ENCODE assay signal across 25 cellular contexts in genomic region chr11:77345621-77346020, GRCh38. TPM values are rescaled to one million over a fixed set of nuclear protein-coding genes. Genes with fewer than 3 reads are reported as not detected.
A peak's percentile ranks its signal among the peaks of the same experiment; 100 is the strongest.
DNase-seq lines count a peak whose midpoint lies in the region; ATAC-seq and TF ChIP-seq lines count a peak whose summit lies in the region.
"Had no signal": no experiment of that assay in that cellular context is flagged by ENCODE, and none has a peak within 500 bp of the region (broad histone marks: within the 10 kb centered on the region; RNA-seq: fewer than 3 reads in every experiment).

No MANE protein-coding gene starts in this region.

- H3K36me3 ChIP-seq in MG63 = no peaks in the 10 kb centered on the region
- H3K36me3 ChIP-seq: neural progenitor cell had no signal

- H3K9me3 ChIP-seq in MG63 = no peaks in the 10 kb centered on the region
- H3K9me3 ChIP-seq: left lung, testis had no signal

- DNase-seq in AG20443 (ENCODE audit: low spot score) (peak; percentile 38), MG63 (peak; percentile 54), choroid plexus epithelial cell (ENCODE audit: low read depth) (peak; percentile 23), non-pigmented ciliary epithelial cell (ENCODE audit: low read depth) (peak; percentile 48), NCI-H2171 (lab: John Stamatoyannopoulos, UW) (no peak)
- DNase-seq in activated CD4-positive, alpha-beta T cell treated with anti-CD3 and anti-CD28 coated beads, Interleukin-2, amount 50 U/mL, for 4 hours = no peak
- DNase-seq in stimulated activated CD4-positive, alpha-beta T cell treated with anti-CD3 and anti-CD28 coated beads, Interleukin-4, amount 100 ng/mL, for 24 hours = no peak
- DNase-seq: activated CD4-positive, CD25-positive, alpha-beta regulatory T cell treated with anti-CD3 and anti-CD28 coated beads, Interleukin-2, amount 50 U/mL, for 72 hours; activated naive CD8-positive, alpha-beta T cell treated with anti-CD3 and anti-CD28 coated beads, Interleukin-2, amount 10 ng/mL, durations not matched to agents 7 days and 5 days; AML-193; glutamatergic neuron; left lung; NCI-H1694; NCI-H226; retina; T1000; testis had no signal

- TF ChIP-seq CTCF in choroid plexus epithelial cell (conservative IDR thresholded peaks at IDR 0.05; ENCODE audit: low read depth, low read length) = no peak

- no peak for ATAC-seq in GM21528 (IDR thresholded peaks at IDR 0.05; ENCODE audit: low FRiP score, unreplicated experiment)
- ATAC-seq: activated T-helper 17 cell treated with anti-CD3 and anti-CD28 coated beads, Interleukin-2, amount 50 U/mL, for 72 hours; left lung; stimulated activated effector memory CD8-positive, alpha-beta T cell treated with anti-CD3 and anti-CD28 coated beads, Interleukin-12 subunit alpha, Interleukin-12 subunit beta, amount 100 ng/mL, for 72 hours had no signal

- H3K4me3 ChIP-seq in MG63 (no peak overlapping the region), choroid plexus epithelial cell (ENCODE audit: low read depth, low read length) (no peak overlapping the region)
- H3K4me3 ChIP-seq: left lung, neural progenitor cell, SK-N-MC, testis had no signal

- H3K27me3 ChIP-seq in MG63 = no peaks in the 10 kb centered on the region
- H3K27me3 ChIP-seq: left lung, neural progenitor cell, testis had no signal

RNA-seq across cellular contexts. Expression of gene GDPD4, which starts 44.1 kb away (rescaled TPM):
- not detected in 2 replicates for total RNA-seq in MG63 (2014; rRNA removed; shearing (Covaris generic); ENCODE audit: low replicate concordance)
- total RNA-seq: activated naive CD8-positive, alpha-beta T cell treated with anti-CD3 and anti-CD28 coated beads, Interleukin-2, amount 10 ng/mL, durations not matched to agents 7 days and 5 days; activated T-helper 17 cell treated with anti-CD3 and anti-CD28 coated beads, Interleukin-2, amount 50 U/mL, for 72 hours; cardiac septum; epithelial cell of proximal tubule; H1; left lung had no signal

Comparison
In these comparisons a context has a peak if more than half of its experiments do, and no peak if none do; other contexts are left out.
1. DNase-seq: peak in AG20443 (single experiment), MG63 (single experiment), choroid plexus epithelial cell (single experiment) and non-pigmented ciliary epithelial cell (single experiment); none in activated CD4-positive, alpha-beta T cell treated with anti-CD3 and anti-CD28 coated beads, Interleukin-2, amount 50 U/mL, for 4 hours (0 of 2), NCI-H2171 (single experiment) and stimulated activated CD4-positive, alpha-beta T cell treated with anti-CD3 and anti-CD28 coated beads, Interleukin-4, amount 100 ng/mL, for 24 hours (single experiment).